1 cellular context compared by ENCODE assay signal in the genomic region with DNA sequence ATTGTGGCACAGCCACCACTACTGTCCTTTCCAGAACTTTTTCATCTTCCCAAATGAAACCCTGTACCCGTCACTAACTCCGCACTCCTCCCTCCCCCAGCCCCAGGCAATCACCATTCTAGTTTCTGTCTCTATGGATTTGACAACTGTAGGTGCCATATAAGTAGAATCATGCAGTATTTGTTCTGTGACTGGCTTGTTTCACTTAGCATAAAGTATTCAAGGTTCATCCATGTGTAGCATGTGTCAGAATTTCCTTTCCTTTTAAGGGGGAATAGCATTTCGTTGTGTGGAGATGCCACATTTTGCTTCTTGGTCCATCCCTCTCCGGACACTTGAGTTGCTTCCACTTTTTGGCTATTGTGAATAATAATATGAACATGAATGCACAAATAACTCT.
TF ChIP-seq lines count a peak whose summit lies in the region.

No MANE protein-coding gene starts in this region.

TF ChIP-seq in liver, 16 proteins besides CTCF, POLR2A, EP300 and RAD21 (continued from another document):
- TF ChIP-seq HNF4A (conservative IDR thresholded peaks at IDR 0.05) = no peak
